Comparison of ENCODE assay signal across 15 cellular contexts in genomic region chr4:13325744-13326143, GRCh38.
"Had no signal": no experiment of that assay in that cellular context is flagged by ENCODE, and none has a peak within 500 bp of the region (broad histone marks: within the 10 kb centered on the region; RNA-seq: fewer than 3 reads in every experiment).

No MANE protein-coding gene starts in this region.

- H3K36me3 ChIP-seq: brain microvascular endothelial cell, prostate gland had no signal

- H3K9me3 ChIP-seq: prostate gland had no signal

- H3K4me3 ChIP-seq: dorsolateral prefrontal cortex, esophagus muscularis mucosa, prostate gland had no signal

- FAIRE-seq: endometrium had no signal

- H3K4me1 ChIP-seq: esophagus muscularis mucosa, prostate gland had no signal

- H3K27me3 ChIP-seq: brain microvascular endothelial cell, dorsolateral prefrontal cortex, esophagus muscularis mucosa had no signal

- ATAC-seq: natural killer cell; sciatic nerve; stimulated activated naive CD8-positive, alpha-beta T cell treated with anti-CD3 and anti-CD28 coated beads, Interleukin-15, Interleukin-2, amounts not matched to agents 100 U/mL and 50 U/mL, for 24 hours had no signal

- DNase-seq: activated CD4-positive, alpha-beta T cell treated with anti-CD3 and anti-CD28 coated beads, Interleukin-2, amount 10 ng/mL, durations not matched to agents 7 days and 5 days; activated CD8-positive, alpha-beta memory T cell treated with anti-CD3 and anti-CD28 coated beads, Interleukin-2, amount 50 U/mL, for 48 hours; activated naive CD8-positive, alpha-beta T cell treated with anti-CD3 and anti-CD28 coated beads, Interleukin-2, amount 10 ng/mL, durations not matched to agents 7 days and 5 days; anterior cingulate cortex; brain microvascular endothelial cell; dorsolateral prefrontal cortex; glutamatergic neuron; natural killer cell; occipital lobe; stimulated activated naive CD8-positive, alpha-beta T cell treated with anti-CD3 and anti-CD28 coated beads, Interleukin-15, Interleukin-2, amounts not matched to agents 100 U/mL and 50 U/mL, for 24 hours; trophoblast cell had no signal

- H3K27ac ChIP-seq: brain microvascular endothelial cell, dorsolateral prefrontal cortex, esophagus muscularis mucosa, prostate gland had no signal
